ENCODE assay signal across 6 cellular contexts in genomic region chr2:95475025-95475424, GRCh38. TPM values are rescaled to one million over a fixed set of nuclear protein-coding genes. Genes with fewer than 3 reads are reported as not detected.
"Had no signal": no experiment of that assay in that cellular context is flagged by ENCODE, and none has a peak within 500 bp of the region (broad histone marks: within the 10 kb centered on the region; RNA-seq: fewer than 3 reads in every experiment).

No MANE protein-coding gene starts in this region.

RNA-seq across cellular contexts. Expression of gene TRIM43B, which starts 9.5 kb away (rescaled TPM):
- total RNA-seq: GM23248, H1, H4, H7, H9, HFFc6 had no signal
- polyA plus RNA-seq: GM23248, H1 had no signal
